In the genomic region with DNA sequence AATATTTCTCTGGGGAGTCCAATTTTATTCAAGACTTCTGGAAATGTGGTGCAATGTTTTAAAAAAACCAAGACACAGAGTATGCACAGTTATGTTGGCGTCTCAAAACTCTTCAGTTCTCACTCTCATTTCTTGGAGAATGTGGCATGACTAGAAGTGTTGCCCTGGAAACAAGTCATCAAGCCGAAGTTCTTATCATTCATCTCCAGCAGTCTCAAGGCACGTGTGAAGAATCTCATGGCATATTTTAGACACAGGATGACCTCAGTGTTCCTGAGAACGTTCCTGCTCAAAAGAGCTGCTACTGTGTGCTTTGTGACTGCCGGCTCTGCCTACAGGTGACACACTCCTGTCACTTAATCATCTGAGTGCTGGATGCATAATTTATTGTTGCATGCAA, we compare ENCODE assay signal across 19 cellular contexts.
A peak's percentile ranks its signal among the peaks of the same experiment; 100 is the strongest.
DNase-seq lines count a peak whose midpoint lies in the region; ATAC-seq and TF ChIP-seq lines count a peak whose summit lies in the region.
"Had no signal": no experiment of that assay in that cellular context is flagged by ENCODE, and none has a peak within 500 bp of the region (broad histone marks: within the 10 kb centered on the region; RNA-seq: fewer than 3 reads in every experiment).

No MANE protein-coding gene starts in this region.

- no peak overlapping the region for H2AFZ ChIP-seq in trophoblast cell (ENCODE audit: insufficient read depth, low read length, poor library complexity)

- 22% methylated on average over 5 of the region's 5 CpGs for WGBS in esophagus muscularis mucosa
- no CpG with 5 or more reads among the region's 5 CpGs for WGBS in trophoblast cell (ENCODE audit: extremely low coverage, insufficient coverage, insufficient read length)

- H2BK120ac ChIP-seq in trophoblast cell (ENCODE audit: insufficient read depth, low read length, poor library complexity): no peak overlapping the region

- no peak overlapping the region for H3K23ac ChIP-seq in trophoblast cell (ENCODE audit: low read length)

- intact Hi-C loops in esophagus muscularis mucosa (cut with DNase I): no loop called here
- intact Hi-C loops in colonic mucosa (cut with DNase I): no loop called here

- H3K4me3 ChIP-seq in LNCaP clone FGC (ENCODE audit: low read depth, low read length): no peak overlapping the region
- H3K4me3 ChIP-seq in esophagus muscularis mucosa: no peak overlapping the region
- H3K4me3 ChIP-seq in trophoblast cell (ENCODE audit: low read depth, low read length): no peak overlapping the region
- H3K4me3 ChIP-seq in H7 (ENCODE audit: insufficient read depth, low read depth, low read length): no peak overlapping the region
- no peak overlapping the region for H3K4me3 ChIP-seq in colonic mucosa
- H3K4me3 ChIP-seq: A549 had no signal

- no peak overlapping the region for H3K4me2 ChIP-seq in trophoblast cell (ENCODE audit: low read length)
- H3K4me2 ChIP-seq: A549 had no signal

- H3K27ac ChIP-seq in esophagus muscularis mucosa (replicated peaks in 1 of 4) (no peak overlapping the region), foreskin keratinocyte (no peak overlapping the region), trophoblast cell (ENCODE audit: low read depth, low read length) (no peak overlapping the region), colonic mucosa (no peak overlapping the region)
- H3K27ac ChIP-seq: A549, RWPE1 had no signal

- H3K27ac Mint-ChIP-seq in T-helper 2 cell treated with Interferon-gamma antibody and Interleukin-4, amounts not matched to agents 5 μg/mL and 100 μg/mL, for 36 hours: no peak overlapping the region
- H3K27ac Mint-ChIP-seq: CD4-positive, alpha-beta memory T cell had no signal

- H3K79me2 ChIP-seq in trophoblast cell (ENCODE audit: control insufficient read depth, insufficient read depth, low read length, poor library complexity): no peaks in the 10 kb centered on the region

- H2BK5ac ChIP-seq in trophoblast cell (ENCODE audit: low read depth, low read length, poor library complexity): no peak overlapping the region

- no peak for TF ChIP-seq POLR2A in esophagus muscularis mucosa (IDR thresholded peaks at IDR 0.05; ENCODE audit: low read depth)

- no peak overlapping the region for H4K8ac ChIP-seq in trophoblast cell (ENCODE audit: low read depth, low read length)

- no peak overlapping the region for H3K9ac ChIP-seq in trophoblast cell (ENCODE audit: low read length)
- H3K9ac ChIP-seq in colonic mucosa (ENCODE audit: low read depth in 2 of 2, low read length in 2 of 2): no peak overlapping the region

- H3K36me3 Mint-ChIP-seq in T-helper 2 cell treated with Interferon-gamma antibody and Interleukin-4, amounts not matched to agents 5 μg/mL and 100 μg/mL, for 36 hours (ENCODE audit: low read depth): no peaks in the 10 kb centered on the region
- H3K36me3 Mint-ChIP-seq: CD4-positive, alpha-beta memory T cell had no signal

- ATAC-seq in foreskin keratinocyte: peak; percentile 26
- ATAC-seq: A549 had no signal

- H3K4me1 ChIP-seq in esophagus muscularis mucosa (no peaks in the 10 kb centered on the region), foreskin keratinocyte (no peaks in the 10 kb centered on the region), trophoblast cell (ENCODE audit: control insufficient read depth in 1 of 2, insufficient read depth in 2 of 2, low read length in 2 of 2) (no peaks in the 10 kb centered on the region), colonic mucosa (no peaks in the 10 kb centered on the region)
- H3K4me1 ChIP-seq: A549 had no signal

- peaks cover 0 to 13% (median 9%) of the 10 kb centered on the region in 4 donors for H3K9me3 ChIP-seq in esophagus muscularis mucosa
- H3K9me3 ChIP-seq in trophoblast cell (ENCODE audit: insufficient read depth, low read depth, low read length): peaks cover 2% of the 10 kb centered on the region
- no peaks in the 10 kb centered on the region for H3K9me3 ChIP-seq in colonic mucosa
- H3K9me3 ChIP-seq: A549 had no signal

- DNase-seq in LNCaP clone FGC (ENCODE audit: low read depth): peak; percentile 4
- peak; percentile 78 for DNase-seq in esophagus muscularis mucosa (ENCODE audit: extremely low spot score)
- DNase-seq in foreskin keratinocyte: no peak
- DNase-seq in trophoblast cell: peak; percentile 61 to 85
- DNase-seq in H7: no peak
- no peak for DNase-seq in colonic mucosa
- no peak for DNase-seq in T-helper 2 cell treated with Interferon-gamma antibody and Interleukin-4, amounts not matched to agents 5 μg/mL and 100 μg/mL, for 36 hours (ENCODE audit: low spot score)
- DNase-seq: C1 segment of cervical spinal cord; CD4-positive, alpha-beta memory T cell; COR-L47; DMS53; KBM-7; MM.1S; NCI-H1694; NCI-H2029 treated with DMSO at 0.1 percent for 48 hours; NCI-H526 treated with DMSO at 0.1 percent for 48 hours; SHP77 treated with DMSO at 0.1 percent for 48 hours had no signal

- no peak overlapping the region for H2BK12ac ChIP-seq in trophoblast cell (ENCODE audit: low read length)

- H3K9me3 Mint-ChIP-seq in T-helper 2 cell treated with Interferon-gamma antibody and Interleukin-4, amounts not matched to agents 5 μg/mL and 100 μg/mL, for 36 hours: no peaks in the 10 kb centered on the region

- H3K4ac ChIP-seq in trophoblast cell (ENCODE audit: low read depth, low read length): no peak overlapping the region

- H3K36me3 ChIP-seq in esophagus muscularis mucosa (no peaks in the 10 kb centered on the region), trophoblast cell (ENCODE audit: control insufficient read depth in 1 of 2, insufficient read depth in 2 of 2, low read length in 2 of 2) (no peaks in the 10 kb centered on the region), H7 (replicated peaks; ENCODE audit: control insufficient read depth, insufficient read depth, low read length) (no peaks in the 10 kb centered on the region), colonic mucosa (no peaks in the 10 kb centered on the region)

- peaks cover 0 to 13% (median 0%) of the 10 kb centered on the region in 4 donors for H3K27me3 ChIP-seq in esophagus muscularis mucosa
- H3K27me3 ChIP-seq in foreskin keratinocyte: no peaks in the 10 kb centered on the region
- H3K27me3 ChIP-seq in trophoblast cell (ENCODE audit: insufficient read depth, low read length): no peaks in the 10 kb centered on the region
- H3K27me3 ChIP-seq in H7 (ENCODE audit: control insufficient read depth, insufficient read depth, low read length): no peaks in the 10 kb centered on the region
- no peaks in the 10 kb centered on the region for H3K27me3 ChIP-seq in colonic mucosa

- no peaks in the 10 kb centered on the region for H3K79me1 ChIP-seq in trophoblast cell (ENCODE audit: low read length)

- no peak overlapping the region for H3K4me3 Mint-ChIP-seq in T-helper 2 cell treated with Interferon-gamma antibody and Interleukin-4, amounts not matched to agents 5 μg/mL and 100 μg/mL, for 36 hours
- H3K4me3 Mint-ChIP-seq: CD4-positive, alpha-beta memory T cell had no signal

- H4K91ac ChIP-seq in trophoblast cell (ENCODE audit: low read depth, low read length): no peak overlapping the region

- H4K12ac ChIP-seq in trophoblast cell (ENCODE audit: low read depth, low read length): no peak overlapping the region

- H2AK5ac ChIP-seq in trophoblast cell (ENCODE audit: low read length): no peak overlapping the region

- H3K4me1 Mint-ChIP-seq in T-helper 2 cell treated with Interferon-gamma antibody and Interleukin-4, amounts not matched to agents 5 μg/mL and 100 μg/mL, for 36 hours (ENCODE audit: low read depth): no peaks in the 10 kb centered on the region
- H3K4me1 Mint-ChIP-seq: CD4-positive, alpha-beta memory T cell had no signal

- no peak overlapping the region for H3K14ac ChIP-seq in trophoblast cell (ENCODE audit: low read length)

- TF ChIP-seq EP300 in esophagus muscularis mucosa (IDR thresholded peaks at IDR 0.05): no peak

- no peak overlapping the region for H3K18ac ChIP-seq in trophoblast cell (ENCODE audit: low read length)

- TF ChIP-seq CTCF in LNCaP clone FGC (IDR thresholded peaks at IDR 0.05; ENCODE audit: control insufficient read depth, extremely low read depth, insufficient read depth) (no peak), esophagus muscularis mucosa (IDR thresholded peaks at IDR 0.05) (no peak), foreskin keratinocyte (conservative IDR thresholded peaks at IDR 0.05) (no peak), colonic mucosa (IDR thresholded peaks at IDR 0.05) (no peak)

- H3K27me3 Mint-ChIP-seq in T-helper 2 cell treated with Interferon-gamma antibody and Interleukin-4, amounts not matched to agents 5 μg/mL and 100 μg/mL, for 36 hours (ENCODE audit: low read depth): peaks cover 14% of the 10 kb centered on the region

Comparison
In these comparisons a context has a peak if more than half of its experiments do, and no peak if none do; other contexts are left out.
1. DNase-seq: peak in LNCaP clone FGC (single experiment), esophagus muscularis mucosa (single experiment) and trophoblast cell (2 of 2); none in foreskin keratinocyte (0 of 2), H7 (single experiment), colonic mucosa (single experiment) and T-helper 2 cell treated with Interferon-gamma antibody and Interleukin-4, amounts not matched to agents 5 μg/mL and 100 μg/mL, for 36 hours (single experiment).